12 cellular contexts compared by ENCODE assay signal in genomic region chr3:128591728-128592426, GRCh38. TPM values are rescaled to one million over a fixed set of nuclear protein-coding genes. Genes with fewer than 3 reads are reported as not detected.
A peak's percentile ranks its signal among the peaks of the same experiment; 100 is the strongest.
DNase-seq lines count a peak whose midpoint lies in the region; ATAC-seq and TF ChIP-seq lines count a peak whose summit lies in the region.
"Had no signal": no experiment of that assay in that cellular context is flagged by ENCODE, and none has a peak within 500 bp of the region (broad histone marks: within the 10 kb centered on the region; RNA-seq: fewer than 3 reads in every experiment).

No MANE protein-coding gene starts in this region.

- H3K4me1 ChIP-seq in lung (ENCODE audit: control insufficient read depth in 2 of 2, insufficient read depth in 2 of 2, low read length in 2 of 2): no peaks in the 10 kb centered on the region
- no peaks in the 10 kb centered on the region for H3K4me1 ChIP-seq in tibial nerve
- H3K4me1 ChIP-seq: Caco-2 had no signal

- CTCF ChIA-PET in activated CD4-positive, alpha-beta memory T cell treated with anti-CD3 and anti-CD28 coated beads for 36 hours (lab: Charles Lee): interaction anchor here (0.6 kb wide), 1 partner anchor 436 kb away, joined by 3 read pairs; no protein-coding TSS in a partner anchor

- ATAC-seq in lung (ENCODE audit: insufficient read depth, low FRiP score) (peak; percentile 27), GM18861 (IDR thresholded peaks at IDR 0.05; ENCODE audit: unreplicated experiment) (no peak)

- H3K36me3 ChIP-seq in lung (ENCODE audit: control insufficient read depth in 2 of 2, insufficient read depth in 2 of 2, low read length in 2 of 2) (no peaks in the 10 kb centered on the region), tibial nerve (no peaks in the 10 kb centered on the region)
- H3K36me3 ChIP-seq: ovary, thoracic aorta had no signal

- POLR2A ChIA-PET in activated CD4-positive, alpha-beta memory T cell treated with anti-CD3 and anti-CD28 coated beads for 36 hours (lab: Charles Lee): no interaction called here

- H3K4me3 Mint-ChIP-seq in activated CD4-positive, alpha-beta memory T cell treated with anti-CD3 and anti-CD28 coated beads for 36 hours: no peak overlapping the region

- TF ChIP-seq POLR2A in NB4 (IDR thresholded peaks at IDR 0.05; ENCODE audit: extremely low read depth, insufficient read length) (peak; percentile 35), tibial nerve (IDR thresholded peaks at IDR 0.05) (no peak)

- H3K27me3 ChIP-seq in lung (ENCODE audit: control insufficient read depth, insufficient read depth) (no peaks in the 10 kb centered on the region), tibial nerve (no peaks in the 10 kb centered on the region)
- H3K27me3 ChIP-seq: ovary had no signal

- H3K9me3 Mint-ChIP-seq in activated CD4-positive, alpha-beta memory T cell treated with anti-CD3 and anti-CD28 coated beads for 36 hours: no peaks in the 10 kb centered on the region

- no peaks in the 10 kb centered on the region for H3K27me3 Mint-ChIP-seq in activated CD4-positive, alpha-beta memory T cell treated with anti-CD3 and anti-CD28 coated beads for 36 hours

- peak; percentile 65 for DNase-seq in GDM1 (lab: John Stamatoyannopoulos, UW)
- peak; percentile 93 for DNase-seq in NB4 (ENCODE audit: low read depth)
- DNase-seq in activated CD4-positive, alpha-beta memory T cell treated with anti-CD3 and anti-CD28 coated beads for 36 hours: peak; percentile 34
- DNase-seq in lung (ENCODE audit: low spot score): no peak
- DNase-seq in NCI-H345 treated with DMSO at 0.1 percent for 48 hours (lab: John Stamatoyannopoulos, UW; ENCODE audit: unreplicated experiment): no peak
- DNase-seq in tibial nerve (ENCODE audit: low spot score in 2 of 2): no peak
- no peak for DNase-seq in D341Med (ENCODE audit: low spot score)
- DNase-seq: Caco-2, mesenchymal stem cell, ovary had no signal

- no peaks in the 10 kb centered on the region for H3K36me3 Mint-ChIP-seq in activated CD4-positive, alpha-beta memory T cell treated with anti-CD3 and anti-CD28 coated beads for 36 hours

- 33 to 57% methylated on average over 5 of the region's 5 CpGs for WGBS in lung, 2 donors
- WGBS in tibial nerve, 2 donors: 73% methylated on average over 5 of the region's 5 CpGs

- no peaks in the 10 kb centered on the region for H3K9me3 ChIP-seq in lung (ENCODE audit: control insufficient read depth in 2 of 2, insufficient read depth in 1 of 2, low read length in 1 of 2)
- H3K9me3 ChIP-seq in tibial nerve: peaks cover 0 to 11% (median 0%) of the 10 kb centered on the region in 4 donors
- H3K9me3 ChIP-seq: Caco-2, ovary had no signal

- TF ChIP-seq CTCF in NB4 (IDR thresholded peaks at IDR 0.05; ENCODE audit: low read depth, low read length) (no peak), lung (IDR thresholded peaks at IDR 0.05; ENCODE audit: control extremely low read depth, extremely low read depth) (no peak), tibial nerve (IDR thresholded peaks at IDR 0.05) (no peak)

- peaks cover 3% of the 10 kb centered on the region for H3K4me1 Mint-ChIP-seq in activated CD4-positive, alpha-beta memory T cell treated with anti-CD3 and anti-CD28 coated beads for 36 hours (ENCODE audit: low read depth)

- H3K27ac ChIP-seq in lung (ENCODE audit: low read depth in 1 of 2, low read length in 1 of 2): no peak overlapping the region
- H3K27ac ChIP-seq in tibial nerve: no peak overlapping the region
- H3K27ac ChIP-seq: ovary, thoracic aorta had no signal

- intact Hi-C loops in activated CD4-positive, alpha-beta memory T cell treated with anti-CD3 and anti-CD28 coated beads for 36 hours (cut with micrococcal nuclease): no loop called here

- no peak for TF ChIP-seq EP300 in tibial nerve (IDR thresholded peaks at IDR 0.05)

- peak overlapping the region; percentile 30 for H3K4me3 ChIP-seq in NB4 (ENCODE audit: low read depth, low read length)
- H3K4me3 ChIP-seq in lung: no peak overlapping the region
- H3K4me3 ChIP-seq in tibial nerve: no peak overlapping the region
- H3K4me3 ChIP-seq: ovary, thoracic aorta had no signal

- H3K27ac Mint-ChIP-seq in activated CD4-positive, alpha-beta memory T cell treated with anti-CD3 and anti-CD28 coated beads for 36 hours: no peak overlapping the region

RNA-seq across cellular contexts. Expression of gene RPN1, which starts 58.7 kb away (rescaled TPM):
- total RNA-seq in activated CD4-positive, alpha-beta memory T cell treated with anti-CD3 and anti-CD28 coated beads for 36 hours: 100 to 1,000 TPM; 166 to 168 TPM
- 100 to 1,000 TPM; 158 to 288 TPM for total RNA-seq in lung
- polyA plus RNA-seq in lung: 100 to 1,000 TPM; 146 to 318 TPM
- total RNA-seq in tibial nerve: 100 to 1,000 TPM; 173 to 255 (median 204) TPM

Comparison
In these comparisons a context has a peak if more than half of its experiments do, and no peak if none do; other contexts are left out.
1. DNase-seq: peak in GDM1 (single experiment), NB4 (single experiment) and activated CD4-positive, alpha-beta memory T cell treated with anti-CD3 and anti-CD28 coated beads for 36 hours (single experiment); none in lung (single experiment), NCI-H345 treated with DMSO at 0.1 percent for 48 hours (single experiment), tibial nerve (0 of 2) and D341Med (single experiment).